ENCODE assay signal across 8 cellular contexts in the genomic region with DNA sequence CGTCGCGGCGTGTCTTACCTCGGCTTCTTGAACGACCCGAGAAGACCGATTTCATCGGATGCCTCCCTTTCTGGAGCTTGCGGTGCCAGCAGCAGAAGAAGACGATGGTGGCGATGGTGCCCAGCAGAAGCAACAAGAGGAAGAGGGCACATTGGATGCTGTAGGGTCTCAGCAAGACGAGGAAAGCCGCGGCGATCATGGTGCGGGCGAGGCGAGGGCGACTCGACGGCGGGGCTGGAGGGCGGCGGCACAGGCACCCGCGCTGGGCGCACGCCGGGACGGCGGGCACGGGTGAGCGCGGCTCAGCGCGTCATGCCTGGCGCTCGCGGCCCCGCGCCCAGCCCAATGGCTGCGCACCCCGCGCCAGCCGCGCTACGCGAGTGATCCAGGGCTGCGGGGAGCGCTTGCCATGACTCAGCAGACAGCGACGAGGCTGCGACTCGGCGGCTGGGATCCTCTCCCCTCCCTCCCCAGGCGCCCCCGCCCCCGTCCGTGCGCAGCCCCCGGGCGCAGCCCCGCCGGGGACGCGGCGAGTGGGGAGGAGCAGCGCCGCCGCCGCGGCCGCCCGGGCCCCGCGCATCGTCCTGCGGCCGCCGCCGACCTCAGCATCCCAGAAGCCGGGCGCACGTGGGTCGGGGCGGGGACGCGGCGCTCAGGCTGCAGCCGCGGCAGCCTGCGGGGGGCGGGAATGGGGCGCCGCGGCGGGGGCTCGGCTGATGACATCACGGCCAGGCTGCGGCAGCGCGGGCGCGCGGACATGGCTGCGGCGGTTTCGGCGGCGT. TPM values are rescaled to one million over a fixed set of nuclear protein-coding genes. Genes with fewer than 3 reads are reported as not detected.
DNase-seq lines count a peak whose midpoint lies in the region; ATAC-seq and TF ChIP-seq lines count a peak whose summit lies in the region.

A gene with protein sequence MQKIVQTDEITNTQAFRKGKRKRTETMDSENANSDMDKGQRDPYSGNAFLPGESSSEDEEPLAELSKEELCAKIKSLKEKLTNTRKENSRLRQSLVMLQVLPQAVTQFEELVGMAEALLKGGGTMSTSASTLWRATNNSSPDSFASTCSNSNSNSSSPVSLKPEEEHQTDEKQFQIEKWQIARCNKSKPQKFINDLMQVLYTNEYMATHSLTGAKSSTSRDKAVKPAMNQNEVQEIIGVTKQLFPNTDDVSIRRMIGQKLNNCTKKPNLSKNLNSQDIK (plus strand): TSS at position 719 of the 782 bp plus-strand sequence. CDS start 26,704 bp downstream, outside the sequence.

- TF ChIP-seq CTCF in activated CD8-positive, alpha-beta T cell treated with anti-CD3 and anti-CD28 coated beads for 36 hours (IDR thresholded peaks at IDR 0.05): no peak
- TF ChIP-seq CTCF in esophagus muscularis mucosa (IDR thresholded peaks at IDR 0.05) (no peak), testis (IDR thresholded peaks at IDR 0.05) (no peak)

- POLR2A ChIA-PET in activated CD8-positive, alpha-beta T cell treated with anti-CD3 and anti-CD28 coated beads for 36 hours (lab: Charles Lee): interaction anchor here (0.6 kb wide), 1 partner anchor 122 kb away, joined by 3 read pairs; no protein-coding TSS in a partner anchor

- H3K9me3 ChIP-seq in esophagus muscularis mucosa (no peaks in the 10 kb centered on the region), muscle layer of duodenum (ENCODE audit: control insufficient read depth in 1 of 2, low read length in 2 of 2) (no peaks in the 10 kb centered on the region), testis (no peaks in the 10 kb centered on the region)

- TF ChIP-seq EP300 in esophagus muscularis mucosa (IDR thresholded peaks at IDR 0.05): no peak

- H3K27ac ChIP-seq in esophagus muscularis mucosa (replicated peaks in 1 of 4) (peak within 1 kb of the TSS; percentile 51 to 76 (median 60)), muscle layer of duodenum (ENCODE audit: low read length) (peak within 1 kb of the TSS; percentile 34), testis (peak within 1 kb of the TSS; percentile 9 to 23)

- CTCF ChIA-PET in activated CD8-positive, alpha-beta T cell treated with anti-CD3 and anti-CD28 coated beads for 36 hours (lab: Charles Lee): interaction anchor here (0.7 to 10.3 kb wide), 10 partner anchors 9 to 364 kb away, joined by 3 to 74 read pairs (median 4); a partner anchor contains a TSS

- peaks cover 13 to 27% (median 21%) of the 10 kb centered on the region in 4 donors for H3K4me1 ChIP-seq in esophagus muscularis mucosa
- peaks cover 0 to 3% of the 10 kb centered on the region in 2 donors for H3K4me1 ChIP-seq in muscle layer of duodenum (ENCODE audit: control insufficient read depth in 1 of 2, insufficient read depth in 2 of 2, low read length in 2 of 2)
- H3K4me1 ChIP-seq in testis: peaks cover 6% of the 10 kb centered on the region

- H3K27me3 ChIP-seq in esophagus muscularis mucosa (no peaks in the 10 kb centered on the region), muscle layer of duodenum (ENCODE audit: low read depth, low read length) (peaks cover 5% of the 10 kb centered on the region), testis (no peaks in the 10 kb centered on the region)

- H3K36me3 ChIP-seq in esophagus muscularis mucosa: no peaks in the 10 kb centered on the region
- no peaks in the 10 kb centered on the region for H3K36me3 ChIP-seq in muscle layer of duodenum (ENCODE audit: control insufficient read depth in 1 of 2, insufficient read depth in 2 of 2, low read length in 2 of 2)
- H3K36me3 ChIP-seq in testis (ENCODE audit: low read depth, missing control alignments): no peaks in the 10 kb centered on the region

- peak; percentile 42 for ATAC-seq in HG02678 (IDR thresholded peaks at IDR 0.05; ENCODE audit: unreplicated experiment)
- ATAC-seq in activated CD8-positive, alpha-beta T cell treated with anti-CD3 and anti-CD28 coated beads for 36 hours: peak; percentile 60

- intact Hi-C loops in activated CD8-positive, alpha-beta T cell treated with anti-CD3 and anti-CD28 coated beads for 36 hours (cut with micrococcal nuclease): loop anchor here (5.0 kb wide), 1 partner anchor 42 kb away; no protein-coding TSS in a partner anchor
- intact Hi-C loops in esophagus muscularis mucosa (cut with DNase I): loop anchor here (5.0 kb wide), 4 partner anchors 52 to 363 kb away; a partner anchor contains a TSS
- intact Hi-C loops in testis (cut with DNase I; ENCODE audit: low total_unique reads): no loop called here

- no peaks in the 10 kb centered on the region for H3K9me3 Mint-ChIP-seq in activated CD8-positive, alpha-beta T cell treated with anti-CD3 and anti-CD28 coated beads for 36 hours

- TF ChIP-seq POLR2A in GM15510 (IDR thresholded peaks at IDR 0.05; ENCODE audit: borderline replicate concordance, extremely low read depth, insufficient read length) (peak; percentile 29), esophagus muscularis mucosa (IDR thresholded peaks at IDR 0.05; ENCODE audit: low read depth) (no peak), testis (IDR thresholded peaks at IDR 0.05) (no peak)

- no peak within 1 kb of the TSS for H3K27ac Mint-ChIP-seq in activated CD8-positive, alpha-beta T cell treated with anti-CD3 and anti-CD28 coated beads for 36 hours

- H3K4me3 ChIP-seq in esophagus muscularis mucosa: peak within 1 kb of the TSS; percentile 65 to 86 (median 69)
- peak within 1 kb of the TSS; percentile 74 to 82 for H3K4me3 ChIP-seq in muscle layer of duodenum (ENCODE audit: low read depth in 1 of 2, low read length in 2 of 2)
- peak within 1 kb of the TSS; percentile 62 to 67 for H3K4me3 ChIP-seq in testis

- H3K4me3 Mint-ChIP-seq in activated CD8-positive, alpha-beta T cell treated with anti-CD3 and anti-CD28 coated beads for 36 hours: peak within 1 kb of the TSS; percentile 81

- peak; percentile 83 for DNase-seq in AG08395 (ENCODE audit: low spot score)
- peak; percentile 78 for DNase-seq in NCI-H1105 treated with DMSO at 0.1 percent for 48 hours (lab: John Stamatoyannopoulos, UW)
- peak; percentile 44 for DNase-seq in activated CD8-positive, alpha-beta T cell treated with anti-CD3 and anti-CD28 coated beads for 36 hours
- no peak for DNase-seq in esophagus muscularis mucosa (ENCODE audit: extremely low spot score)
- peak; percentile 66 for DNase-seq in testis

- WGBS in esophagus muscularis mucosa: 0% methylated on average over 2 of the region's 111 CpGs
- 0 to 1% methylated on average over 11 to 39 of the region's 111 CpGs for WGBS in testis, 2 donors

- H3K36me3 Mint-ChIP-seq in activated CD8-positive, alpha-beta T cell treated with anti-CD3 and anti-CD28 coated beads for 36 hours (ENCODE audit: low read depth): no peaks in the 10 kb centered on the region

- H3K4me1 Mint-ChIP-seq in activated CD8-positive, alpha-beta T cell treated with anti-CD3 and anti-CD28 coated beads for 36 hours (ENCODE audit: low read depth): peaks cover 16% of the 10 kb centered on the region

- H3K27me3 Mint-ChIP-seq in activated CD8-positive, alpha-beta T cell treated with anti-CD3 and anti-CD28 coated beads for 36 hours: peaks cover 59% of the 10 kb centered on the region

RNA-seq across cellular contexts. Expression of the gene that starts here (rescaled TPM):
- not detected for total RNA-seq in activated CD8-positive, alpha-beta T cell treated with anti-CD3 and anti-CD28 coated beads for 36 hours
- 1 to 10 TPM in 3 of 4 donors, under 1 TPM in 1; 0.45 to 1.7 (median 1.5) TPM for total RNA-seq in esophagus muscularis mucosa
- total RNA-seq in testis: 1 to 10 TPM; 1.0 to 1.4 TPM
- polyA plus RNA-seq in testis (ENCODE audit: insufficient read depth, low read depth, low replicate concordance): 0.87 TPM

Comparison
In these comparisons a context has a peak if more than half of its experiments do, and no peak if none do; other contexts are left out.
1. Peak in DNase-seq and ATAC-seq in activated CD8-positive, alpha-beta T cell treated with anti-CD3 and anti-CD28 coated beads for 36 hours; RNA of the gene not detected or under 1 TPM.